In the genomic region with DNA sequence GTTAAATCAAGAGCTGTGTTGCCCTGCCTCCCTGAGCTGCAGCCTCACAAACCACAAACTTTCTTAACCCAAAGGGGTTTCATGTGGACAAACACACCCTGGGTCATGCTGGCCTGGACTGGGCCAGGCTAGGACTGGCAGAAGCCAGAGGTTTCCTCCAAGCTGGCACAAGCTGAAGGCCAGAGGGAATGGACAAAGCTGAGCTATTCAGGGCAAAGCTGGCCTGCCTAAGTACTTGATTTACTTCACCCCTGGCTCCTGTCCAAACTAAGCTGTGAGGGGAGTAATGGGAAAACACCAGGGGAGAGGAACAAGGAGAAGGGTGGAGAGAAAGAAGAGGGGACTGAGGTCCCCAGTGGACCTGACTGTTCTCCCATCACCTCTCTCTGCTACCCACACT, we compare ENCODE assay signal across 1 cellular context.
TF ChIP-seq lines count a peak whose summit lies in the region.

No MANE protein-coding gene starts in this region.

TF ChIP-seq in H1, 55 proteins besides CTCF, POLR2A, EP300 and RAD21:
- no peak for TF ChIP-seq NRF1 (IDR thresholded peaks at IDR 0.05; ENCODE audit: low read depth, low read length)
- TF ChIP-seq, protein P1, sequence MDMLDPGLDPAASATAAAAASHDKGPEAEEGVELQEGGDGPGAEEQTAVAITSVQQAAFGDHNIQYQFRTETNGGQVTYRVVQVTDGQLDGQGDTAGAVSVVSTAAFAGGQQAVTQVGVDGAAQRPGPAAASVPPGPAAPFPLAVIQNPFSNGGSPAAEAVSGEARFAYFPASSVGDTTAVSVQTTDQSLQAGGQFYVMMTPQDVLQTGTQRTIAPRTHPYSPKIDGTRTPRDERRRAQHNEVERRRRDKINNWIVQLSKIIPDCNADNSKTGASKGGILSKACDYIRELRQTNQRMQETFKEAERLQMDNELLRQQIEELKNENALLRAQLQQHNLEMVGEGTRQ (IDR thresholded peaks at IDR 0.05; ENCODE audit: low read length), result no peak
